Comparison of ENCODE assay signal across 18 cellular contexts in the genomic region with DNA sequence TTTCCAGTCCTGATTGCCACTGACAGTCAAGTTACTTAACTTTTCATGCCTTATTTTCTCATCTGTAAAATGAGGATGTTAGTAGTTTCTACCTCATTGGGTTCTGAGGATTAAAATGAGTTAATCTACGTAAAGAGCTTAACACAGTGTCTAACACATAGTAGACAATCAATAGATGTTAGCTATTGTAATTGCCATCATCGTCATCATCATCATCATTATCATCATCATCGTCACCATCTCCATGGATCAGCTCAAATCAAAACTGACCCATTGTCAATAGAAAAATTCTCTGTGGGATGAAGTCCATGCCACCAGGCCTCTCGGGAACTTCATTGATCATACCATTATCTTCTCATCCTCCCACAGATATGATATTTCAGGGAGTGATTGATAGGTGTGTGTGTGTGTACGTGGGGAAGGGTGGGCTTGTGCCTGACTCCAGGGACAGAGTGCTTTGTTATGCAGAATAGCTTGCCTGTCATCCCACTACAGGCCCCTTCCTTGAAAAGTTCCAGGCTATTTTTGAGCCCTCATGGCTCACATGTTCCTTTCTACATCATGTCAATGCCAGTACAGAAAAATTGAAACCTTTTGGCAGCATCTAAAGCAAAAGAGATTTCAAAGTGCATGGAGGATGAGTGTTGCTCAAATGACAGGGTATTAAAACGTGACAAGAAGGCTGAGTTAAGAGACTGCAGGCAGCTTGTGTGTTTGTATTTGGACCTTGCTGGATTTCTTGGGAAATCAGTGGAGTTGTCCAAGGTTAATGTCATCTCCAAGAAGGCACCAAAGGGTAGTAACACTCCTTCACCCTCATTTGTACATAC.
"Had no signal": no experiment of that assay in that cellular context is flagged by ENCODE, and none has a peak within 500 bp of the region (broad histone marks: within the 10 kb centered on the region; RNA-seq: fewer than 3 reads in every experiment).

No MANE protein-coding gene starts in this region.

- H3K27ac ChIP-seq: coronary artery, hepatocyte, pancreas, spleen had no signal

- DNase-seq: effector CD4-positive, alpha-beta T cell; foreskin melanocyte; kidney glomerular epithelial cell; occipital lobe; pancreas; spleen; stimulated activated CD4-positive, alpha-beta T cell treated with anti-CD3 and anti-CD28 coated beads, Interleukin-15, amount 100 ng/mL, for 24 hours; stimulated activated CD4-positive, alpha-beta T cell treated with anti-CD3 and anti-CD28 coated beads, Interleukin-1b, Interleukin-23, amount 100 ng/mL, for 48 hours; stimulated activated CD4-positive, alpha-beta T cell treated with anti-CD3 and anti-CD28 coated beads, Interleukin-4, amount 100 ng/mL, for 24 hours; stimulated activated naive CD4-positive, alpha-beta T cell treated with Interleukin-2 at 50 U/mL for 16 hours; trophoblast cell had no signal

- H3K4me1 ChIP-seq: pancreas had no signal

- FAIRE-seq: pancreas, urothelium cell line had no signal

- H3K27ac Mint-ChIP-seq: mesothelial cell of epicardium; natural killer cell treated with Interleukin-12 subunit alpha and Interleukin-12 subunit beta and Interleukin-15 and Interleukin-18, amount 100 ng/mL, for 72 hours; progenitor cell of endocrine pancreas had no signal

- H3K27me3 ChIP-seq: hepatocyte, pancreas, spleen had no signal

- H3K4me3 Mint-ChIP-seq: mesothelial cell of epicardium; natural killer cell treated with Interleukin-12 subunit alpha and Interleukin-12 subunit beta and Interleukin-15 and Interleukin-18, amount 100 ng/mL, for 72 hours had no signal

- ATAC-seq: natural killer cell treated with Interleukin-12 subunit alpha and Interleukin-12 subunit beta and Interleukin-15 and Interleukin-18, amount 100 ng/mL, for 72 hours; pancreas; sciatic nerve had no signal

- H3K36me3 ChIP-seq: pancreas had no signal

- H3K4me1 Mint-ChIP-seq: mesothelial cell of epicardium had no signal

- H3K36me3 Mint-ChIP-seq: mesothelial cell of epicardium had no signal

- H3K9me3 ChIP-seq: pancreas, spleen had no signal

- H3K27me3 Mint-ChIP-seq: natural killer cell treated with Interleukin-12 subunit alpha and Interleukin-12 subunit beta and Interleukin-15 and Interleukin-18, amount 100 ng/mL, for 72 hours had no signal

- H3K4me3 ChIP-seq: coronary artery, hepatocyte, pancreas, spleen had no signal

- H3K9me3 Mint-ChIP-seq: mesothelial cell of epicardium; natural killer cell treated with Interleukin-12 subunit alpha and Interleukin-12 subunit beta and Interleukin-15 and Interleukin-18, amount 100 ng/mL, for 72 hours had no signal
